ENCODE assay signal across 8 cellular contexts in genomic region chr16:57244463-57244766, GRCh38. TPM values are rescaled to one million over a fixed set of nuclear protein-coding genes. Genes with fewer than 3 reads are reported as not detected.
A peak's percentile ranks its signal among the peaks of the same experiment; 100 is the strongest.
DNase-seq lines count a peak whose midpoint lies in the region; ATAC-seq and TF ChIP-seq lines count a peak whose summit lies in the region.

No MANE protein-coding gene starts in this region.

- H2AFZ ChIP-seq in GM23338 = peak overlapping the region; percentile 93
- peak overlapping the region; percentile 74 for H2AFZ ChIP-seq in SK-N-SH (ENCODE audit: low read depth)

- H3K27me3 ChIP-seq in BJ (ENCODE audit: control insufficient read depth, insufficient read depth, low read length) (no peaks in the 10 kb centered on the region), GM23338 (ENCODE audit: insufficient read depth) (no peaks in the 10 kb centered on the region), SK-N-SH (ENCODE audit: insufficient read depth) (no peaks in the 10 kb centered on the region), heart right ventricle (no peaks in the 10 kb centered on the region), spleen (replicated peaks in 1 of 7) (no peaks in the 10 kb centered on the region)

- H3K9me3 ChIP-seq in SK-N-SH = no peaks in the 10 kb centered on the region
- H3K9me3 ChIP-seq in heart right ventricle = no peaks in the 10 kb centered on the region
- no peaks in the 10 kb centered on the region for H3K9me3 ChIP-seq in spleen

- H3K27me3 Mint-ChIP-seq in GM23338 (ENCODE audit: insufficient read depth, low read depth, poor library complexity) = peaks cover 17% of the 10 kb centered on the region

- H3K27ac Mint-ChIP-seq in GM23338 = peak overlapping the region; percentile 92; the same call in 1 of the 2 replicates

- TF ChIP-seq CTCF in BJ (IDR thresholded peaks at IDR 0.05; ENCODE audit: insufficient read depth, low read depth, low read length) = no peak
- 0 out of 4 replicates have a peak, but pooled peaks of 1 of the 2 experiments have one; percentile 9 for TF ChIP-seq CTCF in GM23338 (conservative IDR thresholded peaks at IDR 0.05; ENCODE audit: low read depth in 2 of 2)
- no peak for TF ChIP-seq CTCF in SK-N-SH (IDR thresholded peaks at IDR 0.05)
- no peak for TF ChIP-seq CTCF in heart right ventricle (IDR thresholded peaks at IDR 0.05)
- no peak for TF ChIP-seq CTCF in spleen (IDR thresholded peaks at IDR 0.05 in 8 of 11, conservative IDR thresholded peaks at IDR 0.05 in 3 of 11)

- H3K36me3 Mint-ChIP-seq in GM23338 (ENCODE audit: low read depth) = peaks cover 1% of the 10 kb centered on the region; the same call in 2 of the 3 replicates

- no peak for TF ChIP-seq EP300 in SK-N-SH (IDR thresholded peaks at IDR 0.05; ENCODE audit: borderline replicate concordance in 1 of 2, low read depth in 1 of 2, low read length in 1 of 2)

- no peak overlapping the region for H3K27ac ChIP-seq in GM23338 (ENCODE audit: low read depth)
- H3K27ac ChIP-seq in SK-N-SH (ENCODE audit: low read depth in 2 of 2, low read length in 1 of 2) = peak overlapping the region; percentile 91 to 93
- peak overlapping the region; percentile 44 to 97 (median 94) for H3K27ac ChIP-seq in heart right ventricle
- peak overlapping the region; percentile 61 to 93 (median 88) for H3K27ac ChIP-seq in spleen

- H3K36me3 ChIP-seq in BJ (ENCODE audit: control insufficient read depth, insufficient read depth, low read length) (peaks cover 4% of the 10 kb centered on the region), GM23338 (ENCODE audit: insufficient read depth) (0 out of 2 replicates have a peak, but pooled peaks cover under 1% of the 10 kb centered on the region), SK-N-SH (replicated peaks in 1 of 2; ENCODE audit: control insufficient read depth in 1 of 2, insufficient read depth in 2 of 2, low read length in 1 of 2) (peaks cover 23 to 41% of the 10 kb centered on the region in 2 experiments), heart right ventricle (peaks cover 3 to 45% (median 20%) of the 10 kb centered on the region in 9 donors), spleen (peaks cover 0 to 45% (median 14%) of the 10 kb centered on the region in 6 donors)

- CTCF ChIA-PET in BJ (lab: Yijun Ruan, JAX) (interaction anchor here (1.6 kb wide), 2 partner anchors 152 to 173 kb away, joined by 5 to 7 read pairs; partner anchors contain the start of gene CPNE2), SK-N-SH (lab: Yijun Ruan, JAX) (interaction anchor here (1.0 to 2.2 kb wide), 5 partner anchors 36 to 160 kb away, joined by 3 to 9 read pairs (median 3); no protein-coding TSS in a partner anchor)

- H3K4me3 ChIP-seq in BJ (ENCODE audit: low read depth, low read length) (peak overlapping the region; percentile 46), GM23338 (peak overlapping the region; percentile 87), SK-N-SH (ENCODE audit: low read depth in 2 of 2, low read length in 1 of 2) (peak overlapping the region; percentile 67 to 79), heart right ventricle (peak overlapping the region in 9 of 10 donors; percentile 74 to 97 (median 80)), spleen (peak overlapping the region; percentile 58 to 86 (median 74))

- H3K4me1 ChIP-seq in GM23338 (ENCODE audit: insufficient read depth) (peaks cover 8% of the 10 kb centered on the region; the same call in 1 of the 2 replicates), SK-N-SH (ENCODE audit: control insufficient read depth in 1 of 2, insufficient read depth in 2 of 2, low read depth in 1 of 2, low read length in 1 of 2) (peaks cover 5 to 9% of the 10 kb centered on the region in 2 experiments; a peak in 2 of 4 replicates), heart right ventricle (peaks cover 0 to 31% (median 12%) of the 10 kb centered on the region in 9 donors), spleen (peaks cover 11 to 43% (median 31%) of the 10 kb centered on the region in 6 donors)

- H3K4me3 Mint-ChIP-seq in GM23338 = peak overlapping the region; percentile 89

- TF ChIP-seq POLR2A in spleen (IDR thresholded peaks at IDR 0.05) = no peak

- POLR2A ChIA-PET in BJ (lab: Charles Lee) (interaction anchor here (1.0 kb wide), 2 partner anchors 9 to 203 kb away, joined by 3 read pairs; partner anchors contain the start of genes CIAPIN1 and COQ9), SK-N-SH (lab: Yijun Ruan, JAX) (interaction anchor here (0.6 to 1.1 kb wide), 4 partner anchors 11 to 55 kb away, joined by 3 to 7 read pairs (median 4); no protein-coding TSS in a partner anchor)

- H4K20me1 ChIP-seq in GM23338 (replicated peaks; ENCODE audit: insufficient read depth) (no peaks in the 10 kb centered on the region), SK-N-SH (ENCODE audit: insufficient read depth) (no peaks in the 10 kb centered on the region)

- peak overlapping the region; percentile 80 for H3K4me2 ChIP-seq in GM23338
- H3K4me2 ChIP-seq in SK-N-SH = peak overlapping the region; percentile 96

- DNase-seq in BJ (ENCODE audit: low read depth) (no peak), GM23338 (ENCODE audit: low spot score) (no peak), SK-N-SH (no peak), heart right ventricle (no peak), spleen (no peak), D341Med (ENCODE audit: low spot score) (no peak), NCI-H1417 treated with DMSO at 0.1 percent for 48 hours (lab: John Stamatoyannopoulos, UW) (no peak), NCI-H1048 (lab: John Stamatoyannopoulos, UW) (no peak)

- intact Hi-C loops in heart right ventricle (cut with DNase I) (loop anchor here in 3 of 10 donors (2.0 to 10.0 kb wide), 4 partner anchors 50 to 170 kb away; no protein-coding TSS in a partner anchor), spleen (cut with DNase I; ENCODE audit: low total_unique reads) (no loop called here)

- peaks cover 6% of the 10 kb centered on the region for H3K4me1 Mint-ChIP-seq in GM23338

- H3F3A ChIP-seq in GM23338 (replicated peaks; ENCODE audit: low read depth) (peaks cover 5% of the 10 kb centered on the region; the same call in 1 of the 2 replicates), SK-N-SH (replicated peaks; ENCODE audit: insufficient read depth) (peaks cover 30% of the 10 kb centered on the region)

- H3K79me2 ChIP-seq in GM23338 (replicated peaks; ENCODE audit: insufficient read depth) (no peaks in the 10 kb centered on the region), SK-N-SH (ENCODE audit: insufficient read depth) (peaks cover 20% of the 10 kb centered on the region)

- no peak for TF ChIP-seq RAD21 in SK-N-SH (IDR thresholded peaks at IDR 0.05; ENCODE audit: low read length)

- no peaks in the 10 kb centered on the region for H3K9me2 ChIP-seq in GM23338 (ENCODE audit: insufficient read depth)
- H3K9me2 ChIP-seq in SK-N-SH = no peaks in the 10 kb centered on the region

- H3K9me3 Mint-ChIP-seq in GM23338 = no peaks in the 10 kb centered on the region

- H3K9ac ChIP-seq in SK-N-SH = peak overlapping the region; percentile 75

- ATAC-seq in GM23338 = peak; percentile 22
- no peak for ATAC-seq in heart right ventricle

- WGBS in SK-N-SH (ENCODE audit: low lambda C conversion rate) = 14% methylated on average over 9 of the region's 9 CpGs
- WGBS in heart right ventricle, 2 donors = 8% methylated on average over 9 of the region's 9 CpGs
- WGBS in spleen, 5 donors = 5 to 8% (median 7%) methylated on average over 9 of the region's 9 CpGs

RNA-seq across cellular contexts. Expression of gene ARL2BP, which starts 0.6 kb away (rescaled TPM):
- polyA plus RNA-seq in BJ (2011; rRNA removed) (69.5 and 94.8 TPM in 2 replicates), GM23338 (2016; fragmentation: Nextera tagmentation; extraction: Ambion mirVana) (10.3 and 10.9 TPM in 2 replicates), SK-N-SH (2012; rRNA removed) (61.8 and 70.3 TPM in 2 replicates), heart right ventricle (10 to 100 TPM; 33.4 to 57.9 TPM), spleen (10 to 100 TPM; 30.1 to 65.1 (median 35.7) TPM)
- polyA minus RNA-seq in BJ (2011; rRNA and poly(A)+ RNA removed) = 32.9 and 49.7 TPM in 2 replicates
- 13.2 and 13.4 TPM in 2 replicates for total RNA-seq in GM23338 (2014; rRNA removed; shearing (Covaris generic))
- 75.9 and 83.6 TPM in 2 replicates for polyA plus RNA-seq in SK-N-SH (2012; cell fraction: cytosol; rRNA removed)
- 20.8 and 24.7 TPM in 2 replicates for polyA plus RNA-seq in SK-N-SH (2012; cell fraction: nucleus; rRNA removed)
- total RNA-seq in heart right ventricle (10 to 100 TPM; 39.9 to 53.9 (median 45.9) TPM), spleen (10 to 100 TPM; 38.0 to 84.6 (median 62.4) TPM)

RNA-seq across cellular contexts. Expression of gene PLLP, which starts 40.1 kb away (rescaled TPM):
- polyA plus RNA-seq in BJ (2011; rRNA removed) (0.02 and 0.09 TPM in 2 replicates), GM23338 (2016; fragmentation: Nextera tagmentation; extraction: Ambion mirVana) (1.3 and 1.9 TPM in 2 replicates), SK-N-SH (2012; rRNA removed) (0.86 and 1.3 TPM in 2 replicates), heart right ventricle (10 to 100 TPM in 1 of 2 donors, 1 to 10 TPM in 1; 7.0 to 10.6 TPM), spleen (10 to 100 TPM in 1 of 3 donors, 1 to 10 TPM in 2; 4.7 to 19.1 (median 7.0) TPM)
- polyA minus RNA-seq in BJ (2011; rRNA and poly(A)+ RNA removed) = not detected in 2 replicates
- 2.1 and 6.1 TPM in 2 replicates for total RNA-seq in GM23338 (2014; rRNA removed; shearing (Covaris generic))
- polyA plus RNA-seq in SK-N-SH (2012; cell fraction: cytosol; rRNA removed) = 0.75 and 0.81 TPM in 2 replicates
- polyA plus RNA-seq in SK-N-SH (2012; cell fraction: nucleus; rRNA removed) = 0.31 and 0.58 TPM in 2 replicates
- total RNA-seq in heart right ventricle (1 to 10 TPM; 1.7 to 4.0 (median 2.2) TPM), spleen (10 to 100 TPM in 6 of 7 donors, 1 to 10 TPM in 1; 9.6 to 53.1 (median 29.1) TPM)

RNA-seq across cellular contexts. Expression of gene RSPRY1, which starts 58.3 kb away (rescaled TPM):
- polyA plus RNA-seq in BJ (2011; rRNA removed) (29.7 and 35.3 TPM in 2 replicates), GM23338 (2016; fragmentation: Nextera tagmentation; extraction: Ambion mirVana) (20.4 and 25.8 TPM in 2 replicates), SK-N-SH (2012; rRNA removed) (16.6 and 21.7 TPM in 2 replicates), heart right ventricle (1 to 10 TPM; 6.9 to 9.5 TPM), spleen (1 to 10 TPM; 7.3 to 9.1 (median 8.3) TPM)
- 51.8 and 79.4 TPM in 2 replicates for polyA minus RNA-seq in BJ (2011; rRNA and poly(A)+ RNA removed)
- 35.9 and 39.7 TPM in 2 replicates for total RNA-seq in GM23338 (2014; rRNA removed; shearing (Covaris generic))
- 18.7 and 21.4 TPM in 2 replicates for polyA plus RNA-seq in SK-N-SH (2012; cell fraction: cytosol; rRNA removed)
- polyA plus RNA-seq in SK-N-SH (2012; cell fraction: nucleus; rRNA removed) = 16.3 and 28.5 TPM in 2 replicates
- total RNA-seq in heart right ventricle (10 to 100 TPM; 14.7 to 21.4 (median 18.5) TPM), spleen (10 to 100 TPM; 28.4 to 38.8 (median 31.1) TPM)

RNA-seq across cellular contexts. Expression of gene PSME3IP1, which starts 58.6 kb away (rescaled TPM):
- polyA plus RNA-seq in BJ (2011; rRNA removed) (68.5 and 96.5 TPM in 2 replicates), GM23338 (2016; fragmentation: Nextera tagmentation; extraction: Ambion mirVana) (93.2 and 105 TPM in 2 replicates), SK-N-SH (2012; rRNA removed) (80.9 and 92.0 TPM in 2 replicates), heart right ventricle (10 to 100 TPM; 50.4 to 60.7 TPM), spleen (10 to 100 TPM; 64.6 to 92.3 (median 66.7) TPM)
- 44.1 and 74.7 TPM in 2 replicates for polyA minus RNA-seq in BJ (2011; rRNA and poly(A)+ RNA removed)
- 78.0 and 111 TPM in 2 replicates for total RNA-seq in GM23338 (2014; rRNA removed; shearing (Covaris generic))
- polyA plus RNA-seq in SK-N-SH (2012; cell fraction: cytosol; rRNA removed) = 56.1 and 64.2 TPM in 2 replicates
- polyA plus RNA-seq in SK-N-SH (2012; cell fraction: nucleus; rRNA removed) = 162 and 164 TPM in 2 replicates
- total RNA-seq in heart right ventricle (10 to 100 TPM; 49.6 to 66.8 (median 62.5) TPM), spleen (100 to 1,000 TPM in 3 of 7 donors, 10 to 100 TPM in 4; 75.8 to 128 (median 99.8) TPM)
